15 cellular contexts compared by ENCODE assay signal in genomic region chr3:71432044-71432970, GRCh38.
DNase-seq lines count a peak whose midpoint lies in the region; ATAC-seq lines count a peak whose summit lies in the region.
"Had no signal": no experiment of that assay in that cellular context is flagged by ENCODE, and none has a peak within 500 bp of the region (broad histone marks: within the 10 kb centered on the region; RNA-seq: fewer than 3 reads in every experiment).

No MANE protein-coding gene starts in this region.

- whole genome bisulfite sequencing in mesenchymal stem cell, result 85% methylated on average over 16 of the region's 17 CpGs

- no peak for ATAC-seq in HG03097 (IDR thresholded peaks at IDR 0.05; ENCODE audit: low FRiP score, unreplicated experiment)

- no peak overlapping the region for H2AFZ ChIP-seq in mesenchymal stem cell (ENCODE audit: low read depth, low read length)

- H3K4me3 ChIP-seq in BLaER1 treated with 17β-estradiol and CSF1 and Interleukin-3, amounts not matched to agents 10 nM and 100 nM, result no peak overlapping the region
- H3K4me3 ChIP-seq in mesenchymal stem cell (ENCODE audit: insufficient read depth in 1 of 2, low read depth in 1 of 2, low read length in 2 of 2), result no peak overlapping the region
- H3K4me3 ChIP-seq: vagina had no signal

- H3K4ac ChIP-seq in mesenchymal stem cell (ENCODE audit: low read depth in 1 of 2, low read length in 2 of 2), result no peak overlapping the region

- DNase-seq in MV-4-11 (lab: John Stamatoyannopoulos, UW) (peak; percentile 2), dermis blood vessel endothelial cell (peak; percentile 36), mesenchymal stem cell (no peak), cerebellum (ENCODE audit: low spot score) (no peak), SKM-1 treated with dmso at 0.1 percent for 144 hours (lab: John Stamatoyannopoulos, UW; ENCODE audit: unreplicated experiment) (no peak)
- no peak for DNase-seq in NK-92 treated with Interleukin-12 subunit alpha and Interleukin-12 subunit beta, amount 100 ng/mL, for 24 hours (lab: John Stamatoyannopoulos, UW)
- DNase-seq: activated gamma-delta T cell treated with Interleukin-2 at 50 U/mL for 16 hours; BE2C; effector CD4-positive, alpha-beta T cell; NCI-H510A treated with DMSO at 0.1 percent for 48 hours; SIG-M5; WERI-Rb-1 had no signal

- H2BK12ac ChIP-seq in mesenchymal stem cell (ENCODE audit: low read length in 2 of 2), result no peak overlapping the region

- H4K20me1 ChIP-seq in BLaER1 treated with 17β-estradiol and CSF1 and Interleukin-3, amounts not matched to agents 10 nM and 100 nM, result no peaks in the 10 kb centered on the region

- H3K9me3 ChIP-seq in BLaER1 treated with 17β-estradiol and CSF1 and Interleukin-3, amounts not matched to agents 10 nM and 100 nM (replicated peaks in 1 of 11), result no peaks in the 10 kb centered on the region
- H3K9me3 ChIP-seq in mesenchymal stem cell (ENCODE audit: control insufficient read depth, low read length), result no peaks in the 10 kb centered on the region
- H3K9me3 ChIP-seq: BE2C, vagina had no signal

- peak overlapping the region in 7 of 11 experiments; percentile 10 to 43 (median 34); a peak in 9 of 22 replicates for H3K4me2 ChIP-seq in BLaER1 treated with 17β-estradiol and CSF1 and Interleukin-3, amounts not matched to agents 10 nM and 100 nM
- H3K4me2 ChIP-seq in mesenchymal stem cell (ENCODE audit: low read length, poor library complexity, severe bottlenecking), result no peak overlapping the region

- peak overlapping the region; percentile 61 for H2AK5ac ChIP-seq in mesenchymal stem cell (ENCODE audit: low read length, severe bottlenecking)

- no peak overlapping the region for H3K27ac ChIP-seq in BLaER1 treated with 17β-estradiol and CSF1 and Interleukin-3, amounts not matched to agents 10 nM and 100 nM
- no peak overlapping the region for H3K27ac ChIP-seq in mesenchymal stem cell (ENCODE audit: low read length, poor library complexity, severe bottlenecking)
- H3K27ac ChIP-seq: vagina, WERI-Rb-1 had no signal

- no peaks in the 10 kb centered on the region for H3K36me3 ChIP-seq in BLaER1 treated with 17β-estradiol and CSF1 and Interleukin-3, amounts not matched to agents 10 nM and 100 nM
- peaks cover 0 to 19% of the 10 kb centered on the region in 2 experiments for H3K36me3 ChIP-seq in mesenchymal stem cell (ENCODE audit: control insufficient read depth in 1 of 2, insufficient read depth in 2 of 2, low read depth in 1 of 2, low read length in 2 of 2)
- H3K36me3 ChIP-seq: BE2C, vagina, WERI-Rb-1 had no signal

- no peak overlapping the region for H4K8ac ChIP-seq in mesenchymal stem cell (ENCODE audit: low read length)

- peaks cover 0 to 53% (median 32%) of the 10 kb centered on the region in 10 experiments; a peak in 17 of 20 replicates for H3K4me1 ChIP-seq in BLaER1 treated with 17β-estradiol and CSF1 and Interleukin-3, amounts not matched to agents 10 nM and 100 nM
- H3K4me1 ChIP-seq in mesenchymal stem cell (ENCODE audit: control insufficient read depth, insufficient read depth, low read depth, low read length), result peaks cover 23% of the 10 kb centered on the region
- H3K4me1 ChIP-seq: BE2C had no signal

- H3K27me3 ChIP-seq in BLaER1 treated with 17β-estradiol and CSF1 and Interleukin-3, amounts not matched to agents 10 nM and 100 nM, result no peaks in the 10 kb centered on the region
- no peaks in the 10 kb centered on the region for H3K27me3 ChIP-seq in mesenchymal stem cell (ENCODE audit: control insufficient read depth in 1 of 2, insufficient read depth in 1 of 2, low read length in 2 of 2)
- H3K27me3 ChIP-seq: BE2C, vagina had no signal

- no peak overlapping the region for H4K91ac ChIP-seq in mesenchymal stem cell (ENCODE audit: low read length)

- no peak overlapping the region for H3K9ac ChIP-seq in BLaER1 treated with 17β-estradiol and CSF1 and Interleukin-3, amounts not matched to agents 10 nM and 100 nM
- no peak overlapping the region for H3K9ac ChIP-seq in mesenchymal stem cell (ENCODE audit: low read length)

- H3K14ac ChIP-seq in mesenchymal stem cell (ENCODE audit: low read length in 2 of 2), result no peak overlapping the region

- H3K79me1 ChIP-seq in mesenchymal stem cell (replicated peaks; ENCODE audit: low read length, poor library complexity, severe bottlenecking), result peaks cover 48% of the 10 kb centered on the region

- H3K18ac ChIP-seq in mesenchymal stem cell (ENCODE audit: low read depth in 1 of 2, low read length in 2 of 2), result no peak overlapping the region

- H2BK120ac ChIP-seq in mesenchymal stem cell (ENCODE audit: low read depth, low read length), result no peak overlapping the region

- H2BK5ac ChIP-seq in mesenchymal stem cell (ENCODE audit: low read depth, low read length, poor library complexity, severe bottlenecking), result no peak overlapping the region

- H2BK15ac ChIP-seq in mesenchymal stem cell (ENCODE audit: low read depth, poor library complexity, severe bottlenecking), result no peak overlapping the region

- H3K23ac ChIP-seq in mesenchymal stem cell (ENCODE audit: low read length in 2 of 2), result no peak overlapping the region

Comparison
In these comparisons a context has a peak if more than half of its experiments do, and no peak if none do; other contexts are left out.
1. DNase-seq: peak in MV-4-11 (single experiment) and dermis blood vessel endothelial cell (single experiment); none in mesenchymal stem cell (single experiment), NK-92 treated with Interleukin-12 subunit alpha and Interleukin-12 subunit beta, amount 100 ng/mL, for 24 hours (single experiment), cerebellum (single experiment) and SKM-1 treated with dmso at 0.1 percent for 144 hours (single experiment).